Comparison of ENCODE assay signal across 18 cellular contexts in genomic region chr16:87173294-87173883, GRCh38.
DNase-seq lines count a peak whose midpoint lies in the region; ATAC-seq and TF ChIP-seq lines count a peak whose summit lies in the region.
"Had no signal": no experiment of that assay in that cellular context is flagged by ENCODE, and none has a peak within 500 bp of the region (broad histone marks: within the 10 kb centered on the region; RNA-seq: fewer than 3 reads in every experiment).

No MANE protein-coding gene starts in this region.

- no peaks in the 10 kb centered on the region for H4K20me1 ChIP-seq in osteoblast (ENCODE audit: insufficient read depth, low read length)

- H3K4me1 ChIP-seq in osteoblast (ENCODE audit: insufficient read depth, low read length) (peaks cover 16% of the 10 kb centered on the region), neuronal stem cell (ENCODE audit: control insufficient read depth in 2 of 2, insufficient read depth in 1 of 2, low read depth in 1 of 2, low read length in 2 of 2) (peaks cover 12 to 14% of the 10 kb centered on the region in 2 donors)
- H3K4me1 ChIP-seq: HAP-1 had no signal

- H3K27me3 ChIP-seq in osteoblast (ENCODE audit: insufficient read depth, low read length) (no peaks in the 10 kb centered on the region), neuronal stem cell (ENCODE audit: control insufficient read depth in 3 of 3, insufficient read depth in 3 of 3, low read depth in 1 of 3, low read length in 3 of 3) (no peaks in the 10 kb centered on the region)

- CTCF ChIA-PET in WTC11 (lab: Charles Lee): interaction anchor here (0.6 to 1.3 kb wide), 3 partner anchors 25 to 51 kb away, joined by 3 read pairs; no protein-coding TSS in a partner anchor

- H4K8ac ChIP-seq in neuronal stem cell (ENCODE audit: low read depth, low read length): no peak overlapping the region

- H3K36me3 Mint-ChIP-seq in WTC11: no peaks in the 10 kb centered on the region
- H3K36me3 Mint-ChIP-seq: CD8-positive, alpha-beta memory T cell had no signal

- H3K79me2 ChIP-seq in osteoblast (ENCODE audit: insufficient read depth, low read length): no peaks in the 10 kb centered on the region

- H3K79me1 ChIP-seq in neuronal stem cell (ENCODE audit: low read depth, low read length): peaks cover 5% of the 10 kb centered on the region

- H3K4me1 Mint-ChIP-seq in WTC11: peaks cover 15% of the 10 kb centered on the region
- H3K4me1 Mint-ChIP-seq: CD8-positive, alpha-beta memory T cell had no signal

- H3K4me3 Mint-ChIP-seq in WTC11: no peak overlapping the region
- H3K4me3 Mint-ChIP-seq: CD8-positive, alpha-beta memory T cell had no signal

- no CpG with 5 or more reads among the region's 10 CpGs for WGBS in neuronal stem cell (ENCODE audit: extremely low coverage in 2 of 2, insufficient read length in 2 of 2, insufficient replicate concordance in 1 of 2), 2 donors

- peaks cover 6% of the 10 kb centered on the region for H3K27me3 Mint-ChIP-seq in WTC11 (ENCODE audit: low read depth)

- H3K9me3 Mint-ChIP-seq in WTC11: peaks cover 10% of the 10 kb centered on the region

- H2BK120ac ChIP-seq in neuronal stem cell (ENCODE audit: low read depth, low read length): no peak overlapping the region

- ATAC-seq in esophagus mucosa (peak; percentile 32), HG02970 (IDR thresholded peaks at IDR 0.05; ENCODE audit: low FRiP score, unreplicated experiment) (no peak), WTC11 (no peak)
- ATAC-seq: SK-N-SH treated with all-trans-retinoic acid at 6 μM for 48 hours had no signal

- H3K9ac ChIP-seq in neuronal stem cell (ENCODE audit: low read depth, low read length, poor library complexity): no peak overlapping the region

- no peak overlapping the region for H3K27ac ChIP-seq in osteoblast (ENCODE audit: low read depth, low read length)
- H3K27ac ChIP-seq in neuronal stem cell (replicated peaks; ENCODE audit: low read length): no peak overlapping the region

- H3K4me3 ChIP-seq in osteoblast (ENCODE audit: insufficient read depth, low read length): no peak overlapping the region
- no peak overlapping the region for H3K4me3 ChIP-seq in neuronal stem cell (ENCODE audit: low read length in 2 of 2)
- H3K4me3 ChIP-seq: HAP-1 had no signal

- H2AFZ ChIP-seq in osteoblast (ENCODE audit: low read length) (peak overlapping the region; percentile 65), neuronal stem cell (ENCODE audit: low read length) (no peak overlapping the region)

- H2BK5ac ChIP-seq in neuronal stem cell (ENCODE audit: low read length): no peak overlapping the region

- no peak overlapping the region for H4K91ac ChIP-seq in neuronal stem cell (ENCODE audit: low read depth, low read length, poor library complexity)

- H2BK12ac ChIP-seq in neuronal stem cell (ENCODE audit: low read length): no peak overlapping the region

- H3K9me3 ChIP-seq in osteoblast (ENCODE audit: low read depth, low read length) (no peaks in the 10 kb centered on the region), neuronal stem cell (replicated peaks in 1 of 2; ENCODE audit: control insufficient read depth in 2 of 2, insufficient read depth in 1 of 2, low read depth in 1 of 2, low read length in 2 of 2) (peaks cover 0 to 4% of the 10 kb centered on the region in 2 donors)
- H3K9me3 ChIP-seq: HAP-1 had no signal

- DNase-seq in AG20443 (ENCODE audit: low spot score): peak; percentile 30
- DNase-seq in NCI-H226: peak; percentile 45
- DNase-seq in osteoblast (ENCODE audit: insufficient read length, low spot score, missing footprints): peak; percentile 84
- no peak for DNase-seq in hippocampal formation (lab: John Stamatoyannopoulos, UW)
- DNase-seq in neuronal stem cell (ENCODE audit: low spot score): no peak
- no peak for DNase-seq in WTC11 (ENCODE audit: low spot score)
- DNase-seq: C1 segment of cervical spinal cord; CD8-positive, alpha-beta memory T cell; DMS79 treated with DMSO at 0.1 percent for 48 hours; NCI-H1105; NCI-H2081; NCI-H2171 treated with DMSO at 0.1 percent for 48 hours; NCI-H748 treated with DMSO at 0.1 percent for 48 hours; SIG-M5 had no signal

- POLR2A ChIA-PET in WTC11 (lab: Charles Lee): no interaction called here

- H3K4me2 ChIP-seq in osteoblast (ENCODE audit: insufficient read depth, low read length) (peak overlapping the region; percentile 33), neuronal stem cell (ENCODE audit: insufficient read depth, low read length, poor library complexity, severe bottlenecking) (no peak overlapping the region)

- H3K36me3 ChIP-seq in osteoblast (ENCODE audit: insufficient read depth, low read length) (no peaks in the 10 kb centered on the region), neuronal stem cell (replicated peaks in 1 of 2; ENCODE audit: control insufficient read depth in 2 of 2, insufficient read depth in 2 of 2, low read length in 2 of 2) (no peaks in the 10 kb centered on the region)
- H3K36me3 ChIP-seq: HAP-1 had no signal

- TF ChIP-seq CTCF in osteoblast (IDR thresholded peaks at IDR 0.05; ENCODE audit: extremely low read depth, low read depth, low read length): no peak
- TF ChIP-seq CTCF in WTC11 (IDR thresholded peaks at IDR 0.05): no peak

- H3K14ac ChIP-seq in neuronal stem cell (ENCODE audit: low read length): no peak overlapping the region

- no peak overlapping the region for H3K27ac Mint-ChIP-seq in WTC11
- H3K27ac Mint-ChIP-seq: CD8-positive, alpha-beta memory T cell had no signal

- no peak overlapping the region for H2BK15ac ChIP-seq in neuronal stem cell (ENCODE audit: low read length)

- no peak overlapping the region for H3K4ac ChIP-seq in neuronal stem cell (ENCODE audit: low read length)

- H3K18ac ChIP-seq in neuronal stem cell (ENCODE audit: low read length): no peak overlapping the region

- no peak overlapping the region for H3K23ac ChIP-seq in neuronal stem cell (ENCODE audit: low read depth, low read length, poor library complexity)

- no peak overlapping the region for H2AK5ac ChIP-seq in neuronal stem cell (ENCODE audit: low read depth, low read length)

TF ChIP-seq in WTC11, 78 proteins besides CTCF, POLR2A, EP300 and RAD21 (continues in another document):
- TF ChIP-seq AFF4 (CRISPR knock-in tag; IDR thresholded peaks at IDR 0.05; ENCODE audit: borderline replicate concordance) (no peak), RORB (CRISPR knock-in tag; IDR thresholded peaks at IDR 0.05) (no peak), SOX15 (CRISPR knock-in tag; IDR thresholded peaks at IDR 0.05) (no peak), ZNF281 (CRISPR knock-in tag; IDR thresholded peaks at IDR 0.05) (no peak), ZNF396 (CRISPR knock-in tag; IDR thresholded peaks at IDR 0.05; ENCODE audit: borderline replicate concordance) (no peak), ZNF138 (CRISPR knock-in tag; conservative IDR thresholded peaks at IDR 0.05) (no peak), ZMAT4 (CRISPR knock-in tag; IDR thresholded peaks at IDR 0.05) (no peak)

Comparison
In these comparisons a context has a peak if more than half of its experiments do, and no peak if none do; other contexts are left out.
1. DNase-seq: peak in AG20443 (single experiment), NCI-H226 (single experiment) and osteoblast (single experiment); none in hippocampal formation (0 of 2), neuronal stem cell (single experiment) and WTC11 (single experiment).